Comparison of ENCODE assay signal across 11 cellular contexts in genomic region chr15:55254916-55255679, GRCh38. TPM values are rescaled to one million over a fixed set of nuclear protein-coding genes. Genes with fewer than 3 reads are reported as not detected.
DNase-seq lines count a peak whose midpoint lies in the region; ATAC-seq, FAIRE-seq and TF ChIP-seq lines count a peak whose summit lies in the region.
"Had no signal": no experiment of that assay in that cellular context is flagged by ENCODE, and none has a peak within 500 bp of the region (broad histone marks: within the 10 kb centered on the region; RNA-seq: fewer than 3 reads in every experiment).

No MANE protein-coding gene starts in this region.

- H3K27ac ChIP-seq in left ventricle myocardium inferior (replicated peaks) (peak overlapping the region; percentile 41), right atrium auricular region (no peak overlapping the region), breast epithelium (peak overlapping the region; percentile 2 to 23), upper lobe of right lung (peak overlapping the region; percentile 5), thyroid gland (no peak overlapping the region)

- TF ChIP-seq CTCF in left ventricle myocardium inferior (IDR thresholded peaks at IDR 0.05; ENCODE audit: borderline replicate concordance), result no peak
- TF ChIP-seq CTCF in right atrium auricular region (IDR thresholded peaks at IDR 0.05), result no peak
- TF ChIP-seq CTCF in breast epithelium (IDR thresholded peaks at IDR 0.05), result no peak
- no peak for TF ChIP-seq CTCF in upper lobe of right lung (IDR thresholded peaks at IDR 0.05)
- no peak for TF ChIP-seq CTCF in D721Med (IDR thresholded peaks at IDR 0.05; ENCODE audit: insufficient read depth, missing control alignments)
- no peak for TF ChIP-seq CTCF in thyroid gland (IDR thresholded peaks at IDR 0.05)

- DNase-seq in left ventricle myocardium inferior (no peak), right atrium auricular region (ENCODE audit: low spot score) (no peak), breast epithelium (ENCODE audit: low spot score in 2 of 2) (no peak), upper lobe of right lung (no peak), D721Med (ENCODE audit: insufficient read length, low spot score) (no peak), thyroid gland (no peak)
- DNase-seq in stimulated activated CD4-positive, alpha-beta T cell treated with anti-CD3 and anti-CD28 coated beads, Interleukin-2, amount 100 ng/mL, for 48 hours, result no peak
- DNase-seq: Calu3, GOT3 had no signal

- H3K4me3 ChIP-seq in left ventricle myocardium inferior (peak overlapping the region; percentile 42), right atrium auricular region (peak overlapping the region in 1 of 2 donors; percentile 13), breast epithelium (peak overlapping the region in 1 of 3 donors; percentile 19), upper lobe of right lung (peak overlapping the region; percentile 26), thyroid gland (replicated peaks in 1 of 3) (no peak overlapping the region)
- H3K4me3 ChIP-seq: skin epidermis had no signal

- no peak for FAIRE-seq in D721Med (lab: Jason Lieb, UNC)

- H3K27me3 ChIP-seq in left ventricle myocardium inferior (ENCODE audit: low read depth), result no peaks in the 10 kb centered on the region
- H3K27me3 ChIP-seq in right atrium auricular region, result no peaks in the 10 kb centered on the region
- H3K27me3 ChIP-seq in breast epithelium, result no peaks in the 10 kb centered on the region
- no peaks in the 10 kb centered on the region for H3K27me3 ChIP-seq in upper lobe of right lung
- H3K27me3 ChIP-seq in thyroid gland, result no peaks in the 10 kb centered on the region

- H3K9me3 ChIP-seq in left ventricle myocardium inferior (replicated peaks) (no peaks in the 10 kb centered on the region), right atrium auricular region (no peaks in the 10 kb centered on the region), breast epithelium (no peaks in the 10 kb centered on the region), upper lobe of right lung (no peaks in the 10 kb centered on the region), thyroid gland (no peaks in the 10 kb centered on the region)

- H3K36me3 ChIP-seq in left ventricle myocardium inferior (no peaks in the 10 kb centered on the region), right atrium auricular region (no peaks in the 10 kb centered on the region), breast epithelium (no peaks in the 10 kb centered on the region), upper lobe of right lung (peaks cover 6% of the 10 kb centered on the region), thyroid gland (no peaks in the 10 kb centered on the region)

- ATAC-seq in HG03469 (IDR thresholded peaks at IDR 0.05; ENCODE audit: unreplicated experiment) (peak; percentile 54), upper lobe of right lung (no peak)

- H3K4me1 ChIP-seq in left ventricle myocardium inferior (peaks cover 3% of the 10 kb centered on the region), right atrium auricular region (no peaks in the 10 kb centered on the region), breast epithelium (no peaks in the 10 kb centered on the region), upper lobe of right lung (peaks cover 44% of the 10 kb centered on the region), thyroid gland (peaks cover 6 to 10% of the 10 kb centered on the region in 2 donors)

- intact Hi-C loops in left ventricle myocardium inferior (cut with micrococcal nuclease), result no loop called here
- intact Hi-C loops in breast epithelium (cut with DNase I; ENCODE audit: low total_unique reads), result loop anchor here (2.0 kb wide), 1 partner anchor 14 kb away; no protein-coding TSS in a partner anchor
- intact Hi-C loops in upper lobe of right lung (cut with DNase I), result no loop called here
- intact Hi-C loops in thyroid gland (cut with DNase I), result no loop called here

- TF ChIP-seq POLR2A in breast epithelium (IDR thresholded peaks at IDR 0.05) (no peak), thyroid gland (IDR thresholded peaks at IDR 0.05) (no peak)

- 70 to 83% methylated on average over 4 of the region's 4 CpGs for WGBS in thyroid gland, 2 donors

RNA-seq across cellular contexts. Expression of gene RAB27A, which starts 34.5 kb away (rescaled TPM):
- total RNA-seq in left ventricle myocardium inferior (5.8 TPM), right atrium auricular region (1 to 10 TPM; 5.0 to 7.9 TPM), breast epithelium (10 to 100 TPM in 2 of 3 donors, 1 to 10 TPM in 1; 7.4 to 21.3 (median 18.3) TPM), upper lobe of right lung (72.5 TPM), thyroid gland (10 to 100 TPM; 14.7 to 35.6 (median 26.4) TPM)

RNA-seq across cellular contexts. Expression of gene RSL24D1, which starts 58.4 kb away (rescaled TPM):
- total RNA-seq in left ventricle myocardium inferior (44.4 TPM), right atrium auricular region (10 to 100 TPM; 42.6 to 48.2 TPM), breast epithelium (10 to 100 TPM; 66.4 to 97.9 (median 92.4) TPM), upper lobe of right lung (62.1 TPM), thyroid gland (100 to 1,000 TPM in 1 of 4 donors, 10 to 100 TPM in 3; 42.4 to 127 (median 70.3) TPM)

Comparison
In these comparisons a context has a peak if more than half of its experiments do, and no peak if none do; other contexts are left out.
1. H3K27ac ChIP-seq: peak in left ventricle myocardium inferior (single experiment), breast epithelium (2 of 2) and upper lobe of right lung (single experiment); none in right atrium auricular region (0 of 2) and thyroid gland (0 of 3).
2. H3K4me3 ChIP-seq: peak in left ventricle myocardium inferior (single experiment) and upper lobe of right lung (single experiment); none in thyroid gland (0 of 3).